ENCODE assay signal across 27 cellular contexts in the genomic region with DNA sequence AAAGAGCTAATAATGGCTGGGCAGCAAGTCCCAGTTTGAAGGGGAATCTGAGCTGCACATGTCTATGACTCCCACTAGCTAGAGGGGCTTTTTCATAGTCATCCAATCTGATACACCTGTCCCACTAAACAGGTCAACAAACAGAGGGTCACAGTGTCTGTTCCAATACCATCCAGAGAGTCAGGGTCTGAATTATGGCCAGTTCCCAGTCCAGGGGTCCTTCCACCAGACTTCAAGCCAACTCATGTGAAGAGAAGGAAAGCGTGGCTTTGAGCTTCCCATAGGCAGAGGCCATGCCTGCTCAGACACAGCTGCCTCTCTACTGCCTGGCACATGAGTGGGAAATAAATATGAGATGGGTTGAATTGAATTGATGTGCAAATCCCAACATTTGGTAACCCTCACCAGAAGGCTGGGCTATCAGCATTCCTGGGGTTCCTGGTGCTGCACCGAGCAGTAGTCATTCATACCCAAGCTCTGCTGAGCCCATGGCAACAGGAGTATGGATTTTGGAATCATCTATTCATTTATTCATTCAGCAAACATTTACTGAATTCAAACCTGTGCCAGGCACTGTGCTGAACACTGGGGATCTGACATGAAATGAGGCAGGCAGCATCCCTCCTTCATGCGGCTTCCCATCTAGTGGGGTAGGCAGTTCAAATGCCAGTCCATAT.
"Had no signal": no experiment of that assay in that cellular context is flagged by ENCODE, and none has a peak within 500 bp of the region (broad histone marks: within the 10 kb centered on the region; RNA-seq: fewer than 3 reads in every experiment).

No MANE protein-coding gene starts in this region.

- H3K4me1 Mint-ChIP-seq: natural killer cell; stimulated activated memory B cell treated with anti-CD40 and anti-IgM and Interleukin-4, amounts not matched to agents 10 μg/mL and 1 μg/mL and 100 μg/mL, for 72 hours; stimulated activated naive CD8-positive, alpha-beta T cell treated with anti-CD3 and anti-CD28 coated beads, Interleukin-15, amount 100 ng/mL, for 72 hours had no signal

- H3K36me3 Mint-ChIP-seq: natural killer cell had no signal

- H3K4me3 Mint-ChIP-seq: naive thymus-derived CD4-positive, alpha-beta T cell; natural killer cell; nephron; neural progenitor cell; stimulated activated memory B cell treated with anti-CD40 and anti-IgM and Interleukin-4, amounts not matched to agents 10 μg/mL and 1 μg/mL and 100 μg/mL, for 72 hours; stimulated activated naive CD8-positive, alpha-beta T cell treated with anti-CD3 and anti-CD28 coated beads, Interleukin-15, amount 100 ng/mL, for 72 hours had no signal

- ATAC-seq: naive thymus-derived CD4-positive, alpha-beta T cell; natural killer cell; psoas muscle; right cardiac atrium; sciatic nerve; stimulated activated memory B cell treated with anti-CD40 and anti-IgM and Interleukin-4, amounts not matched to agents 10 μg/mL and 1 μg/mL and 100 μg/mL, for 72 hours; stimulated activated naive CD8-positive, alpha-beta T cell treated with anti-CD3 and anti-CD28 coated beads, Interleukin-15, amount 100 ng/mL, for 72 hours; stimulated activated naive CD8-positive, alpha-beta T cell treated with anti-CD3 and anti-CD28 coated beads, Interleukin-15, Interleukin-2, amounts not matched to agents 100 U/mL and 50 U/mL, for 24 hours had no signal

- H3K27me3 Mint-ChIP-seq: naive thymus-derived CD4-positive, alpha-beta T cell; progenitor cell of endocrine pancreas; stimulated activated memory B cell treated with anti-CD40 and anti-IgM and Interleukin-4, amounts not matched to agents 10 μg/mL and 1 μg/mL and 100 μg/mL, for 72 hours; stimulated activated naive CD8-positive, alpha-beta T cell treated with anti-CD3 and anti-CD28 coated beads, Interleukin-15, amount 100 ng/mL, for 72 hours had no signal

- DNase-seq: naive thymus-derived CD4-positive, alpha-beta T cell; natural killer cell; occipital lobe; ovary; posterior cingulate gyrus; psoas muscle; right cardiac atrium; spleen; stimulated activated CD4-positive, alpha-beta T cell treated with anti-CD3 and anti-CD28 coated beads, Interleukin-12 subunit alpha, Interleukin-12 subunit beta, amount 100 ng/mL, for 4 hours; stimulated activated CD4-positive, alpha-beta T cell treated with anti-CD3 and anti-CD28 coated beads, Interleukin-1b, Interleukin-23, amount 100 ng/mL, for 48 hours; stimulated activated CD4-positive, alpha-beta T cell treated with anti-CD3 and anti-CD28 coated beads, Interleukin-4, amount 100 ng/mL, for 1 hour; stimulated activated CD4-positive, alpha-beta T cell treated with anti-CD3 and anti-CD28 coated beads, Interleukin-4, amount 100 ng/mL, for 4 hours; stimulated activated CD8-positive, alpha-beta memory T cell treated with anti-CD3 and anti-CD28 coated beads, Interleukin-4, amount 100 ng/mL, for 48 hours; stimulated activated naive CD4-positive, alpha-beta T cell; stimulated activated naive CD8-positive, alpha-beta T cell treated with anti-CD3 and anti-CD28 coated beads, Interleukin-15, amount 100 ng/mL, for 72 hours; stimulated activated naive CD8-positive, alpha-beta T cell treated with anti-CD3 and anti-CD28 coated beads, Interleukin-15, Interleukin-2, amounts not matched to agents 100 U/mL and 50 U/mL, for 24 hours; substantia nigra; testis; tibial artery; transverse colon; upper lobe of left lung had no signal

- H3K9me3 Mint-ChIP-seq: natural killer cell had no signal

- H3K27ac Mint-ChIP-seq: naive thymus-derived CD4-positive, alpha-beta T cell; natural killer cell; nephron; progenitor cell of endocrine pancreas; stimulated activated memory B cell treated with anti-CD40 and anti-IgM and Interleukin-4, amounts not matched to agents 10 μg/mL and 1 μg/mL and 100 μg/mL, for 72 hours; stimulated activated naive CD8-positive, alpha-beta T cell treated with anti-CD3 and anti-CD28 coated beads, Interleukin-15, amount 100 ng/mL, for 72 hours had no signal

- FAIRE-seq: urothelium cell line had no signal
